Comparison of ENCODE assay signal across 17 cellular contexts in genomic region chr15:67512140-67512539, GRCh38. TPM values are rescaled to one million over a fixed set of nuclear protein-coding genes. Genes with fewer than 3 reads are reported as not detected.
DNase-seq lines count a peak whose midpoint lies in the region; ATAC-seq, FAIRE-seq and TF ChIP-seq lines count a peak whose summit lies in the region.
"Had no signal": no experiment of that assay in that cellular context is flagged by ENCODE, and none has a peak within 500 bp of the region (broad histone marks: within the 10 kb centered on the region; RNA-seq: fewer than 3 reads in every experiment).

No MANE protein-coding gene starts in this region.

- H3K79me2 ChIP-seq in K562 (ENCODE audit: control insufficient read depth, insufficient read depth, low read length): no peaks in the 10 kb centered on the region

- FAIRE-seq in K562 (lab: Jason Lieb, UNC) (no peak), kidney (lab: Jason Lieb, UNC) (no peak)

- no peak for TF ChIP-seq EP300 in K562 (IDR thresholded peaks at IDR 0.05; ENCODE audit: low read length)

- intact Hi-C loops in K562 (cut with micrococcal nuclease): no loop called here
- intact Hi-C loops in kidney (cut with DNase I): no loop called here
- intact Hi-C loops in natural killer cell (cut with micrococcal nuclease): no loop called here

- TF ChIP-seq RAD21 in K562 (CRISPR knock-in tag; conservative IDR thresholded peaks at IDR 0.05 in 1 of 2, IDR thresholded peaks at IDR 0.05 in 1 of 2): no peak

- H3K9ac ChIP-seq in K562 (ENCODE audit: insufficient read depth in 1 of 2, low read depth in 2 of 2, low read length in 2 of 2) (no peak overlapping the region), kidney (ENCODE audit: low read length in 2 of 2) (no peak overlapping the region)

- peaks cover 3 to 10% of the 10 kb centered on the region in 2 experiments; a peak in 2 of 5 replicates for H3K4me1 ChIP-seq in K562 (replicated peaks in 1 of 2; ENCODE audit: control insufficient read depth in 2 of 2, insufficient read depth in 2 of 2, low read length in 2 of 2)
- H3K4me1 ChIP-seq in kidney (ENCODE audit: control insufficient read depth in 1 of 2, insufficient read depth in 1 of 2, low read depth in 1 of 2, low read length in 2 of 2): no peaks in the 10 kb centered on the region

- WGBS in K562 (ENCODE audit: insufficient coverage, low coverage, missing lambda C conversion rate): 5% methylated on average over 3 of the region's 3 CpGs

- no peak overlapping the region for H3K4me3 Mint-ChIP-seq in natural killer cell

- no peaks in the 10 kb centered on the region for H3K9me3 Mint-ChIP-seq in natural killer cell

- no peaks in the 10 kb centered on the region for H3K27me3 ChIP-seq in K562 (ENCODE audit: control insufficient read depth in 2 of 2, insufficient read depth in 2 of 2, low read length in 2 of 2)
- H3K27me3 ChIP-seq: SJCRH30 had no signal

- no peaks in the 10 kb centered on the region for H3K27me3 Mint-ChIP-seq in natural killer cell (ENCODE audit: low read depth in 2 of 2)

- H3K36me3 ChIP-seq in K562 (ENCODE audit: control insufficient read depth, insufficient read depth, low read length) (no peaks in the 10 kb centered on the region), kidney (ENCODE audit: control insufficient read depth in 1 of 2, insufficient read depth in 2 of 2, low read length in 2 of 2) (peaks cover 0 to 4% of the 10 kb centered on the region in 2 donors)
- H3K36me3 ChIP-seq: SJCRH30 had no signal

- H3K27ac Mint-ChIP-seq in natural killer cell: no peak overlapping the region

- no peaks in the 10 kb centered on the region for H3K36me3 Mint-ChIP-seq in natural killer cell

- H3K9me1 ChIP-seq in K562 (ENCODE audit: control insufficient read depth, insufficient read depth, low read length): no peaks in the 10 kb centered on the region

- no peaks in the 10 kb centered on the region for H4K20me1 ChIP-seq in K562 (replicated peaks; ENCODE audit: control insufficient read depth, insufficient read depth, low read length)

- no peak for TF ChIP-seq POLR2A in K562 (conservative IDR thresholded peaks at IDR 0.05)

- H3K4me3 ChIP-seq in K562 (no peak overlapping the region), kidney (ENCODE audit: low read length in 2 of 2) (no peak overlapping the region)
- H3K4me3 ChIP-seq: SJCRH30 had no signal

- peak; percentile 71 for DNase-seq in NCI-H1436 (lab: John Stamatoyannopoulos, UW)
- DNase-seq in NCI-H1436 treated with DMSO at 0.1 percent for 48 hours (lab: John Stamatoyannopoulos, UW): no peak
- peak; percentile 84 for DNase-seq in NCI-H1105 (lab: John Stamatoyannopoulos, UW)
- peak; percentile 15 for DNase-seq in NCI-H345 treated with DMSO at 0.1 percent for 48 hours (lab: John Stamatoyannopoulos, UW; ENCODE audit: unreplicated experiment)
- DNase-seq in K562 (ENCODE audit: extremely low read depth in 1 of 4, low spot score in 3 of 4): no peak
- DNase-seq in kidney: no peak
- DNase-seq in natural killer cell: no peak
- DNase-seq: C1 segment of cervical spinal cord, DMS 273 treated with DMSO at 0.1 percent for 48 hours, GOT3, KG1, NCI-H1930, NCI-H226, SJCRH30, T-helper 9 cell had no signal

- H3K4me2 ChIP-seq in K562 (ENCODE audit: insufficient read depth, low read length): no peak overlapping the region

- no peak overlapping the region for H3K27ac ChIP-seq in K562 (ENCODE audit: extremely low read depth, low read depth, low read length)
- H3K27ac ChIP-seq in kidney (ENCODE audit: low read depth in 2 of 2, low read length in 2 of 2): no peak overlapping the region
- H3K27ac ChIP-seq: RWPE1, SJCRH30 had no signal

- in situ Hi-C loops in K562 (cut with MboI): no loop called here

- H3K4me1 Mint-ChIP-seq in natural killer cell: no peaks in the 10 kb centered on the region

- no peak overlapping the region for H2AFZ ChIP-seq in K562 (ENCODE audit: low read depth, low read length)

- TF ChIP-seq CTCF in K562 (IDR thresholded peaks at IDR 0.05 in 2 of 3, conservative IDR thresholded peaks at IDR 0.05 in 1 of 3; ENCODE audit: insufficient read depth in 2 of 3, low read depth in 1 of 3, low read length in 3 of 3) (no peak), kidney (IDR thresholded peaks at IDR 0.05; ENCODE audit: borderline replicate concordance, extremely low read depth, insufficient read depth) (no peak), natural killer cell (IDR thresholded peaks at IDR 0.05) (no peak)

- POLR2A ChIA-PET in K562 (lab: Yijun Ruan, JAX): interaction anchor here (1.0 kb wide), 1 partner anchor 9 kb away, joined by 3 read pairs; no protein-coding TSS in a partner anchor

- no TSS peak for BruUV-seq in K562 (replicated peaks; lab: Mats Ljungman, UMichigan)

- no peaks in the 10 kb centered on the region for H3K9me3 ChIP-seq in K562 (replicated peaks; ENCODE audit: control insufficient read depth, insufficient read depth, low read depth, low read length)
- no peaks in the 10 kb centered on the region for H3K9me3 ChIP-seq in kidney (ENCODE audit: control insufficient read depth in 1 of 2, low read length in 2 of 2)
- H3K9me3 ChIP-seq: SJCRH30 had no signal

- ATAC-seq in K562 (no peak), GM21528 (IDR thresholded peaks at IDR 0.05; ENCODE audit: low FRiP score, unreplicated experiment) (no peak), natural killer cell (no peak)

- CTCF ChIA-PET in K562 (lab: Yijun Ruan, JAX; ENCODE audit: low intra/inter-chr PET ratio): no interaction called here

TF ChIP-seq in K562, 482 proteins besides CTCF, POLR2A, EP300 and RAD21:
- no peak for TF ChIP-seq JUNB (CRISPR knock-in tag; conservative IDR thresholded peaks at IDR 0.05)
- TF ChIP-seq, protein P1, sequence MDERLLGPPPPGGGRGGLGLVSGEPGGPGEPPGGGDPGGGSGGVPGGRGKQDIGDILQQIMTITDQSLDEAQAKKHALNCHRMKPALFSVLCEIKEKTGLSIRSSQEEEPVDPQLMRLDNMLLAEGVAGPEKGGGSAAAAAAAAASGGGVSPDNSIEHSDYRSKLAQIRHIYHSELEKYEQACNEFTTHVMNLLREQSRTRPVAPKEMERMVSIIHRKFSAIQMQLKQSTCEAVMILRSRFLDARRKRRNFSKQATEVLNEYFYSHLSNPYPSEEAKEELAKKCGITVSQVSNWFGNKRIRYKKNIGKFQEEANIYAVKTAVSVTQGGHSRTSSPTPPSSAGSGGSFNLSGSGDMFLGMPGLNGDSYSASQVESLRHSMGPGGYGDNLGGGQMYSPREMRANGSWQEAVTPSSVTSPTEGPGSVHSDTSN (CRISPR knock-in tag; IDR thresholded peaks at IDR 0.05; ENCODE audit: low read depth): no peak
- TF ChIP-seq, protein P1 (tag; conservative IDR thresholded peaks at IDR 0.05; ENCODE audit: low read depth): peak; percentile 39; the same call in 1 of the 2 replicates

RNA-seq across cellular contexts. Expression of gene C15orf61, which starts 8.8 kb away (rescaled TPM):
- total RNA-seq in K562 (2011; cell fraction: chromatin; rRNA removed; ENCODE audit: low replicate concordance): 8.6 and 14.3 TPM in 2 replicates
- total RNA-seq in K562 (2011; cell fraction: nucleolus; rRNA removed): 7.0 and 8.2 TPM in 2 replicates
- total RNA-seq in K562 (2011; cell fraction: nucleoplasm; rRNA removed): 12.8 and 14.5 TPM in 2 replicates
- total RNA-seq in K562 (2014; rRNA removed) (8.7 and 10.7 TPM in 2 replicates), K562 (2014; rRNA removed; fragmentation: Illumina TruSeq; extraction: Trizol) (3.3 and 3.7 TPM in 2 replicates), K562 (2015; rRNA removed; fragmentation: Illumina TruSeq; extraction: Trizol) (4.0 and 5.7 TPM in 2 replicates), K562 (2021) (10.4 and 12.9 TPM in 2 replicates), kidney (5.5 TPM), natural killer cell (10 to 100 TPM in 2 of 3 donors, 1 to 10 TPM in 1; 8.7 to 16.4 (median 12.6) TPM)
- polyA plus RNA-seq in K562 (2011; rRNA removed) (3.3 and 4.3 TPM in 2 replicates), K562 (2014; fragmentation: Illumina TruSeq; extraction: Trizol) (1.6 and 1.9 TPM in 2 replicates), K562 (2014; fragmentation: Nextera tagmentation; extraction: Ambion mirVana) (1 to 10 TPM; 1.8 to 2.7 TPM), K562 (2014; rRNA removed) (7.6 and 10.5 TPM in 2 replicates), kidney (ENCODE audit: insufficient read depth, low read depth, low replicate concordance) (8.7 TPM)
- 4.1 and 8.9 TPM in 2 replicates for polyA plus RNA-seq in K562 (2011; cell fraction: cytosol; rRNA removed)
- 7.1 and 8.8 TPM in 2 replicates for polyA plus RNA-seq in K562 (2011; cell fraction: nucleus; rRNA removed)
- polyA plus RNA-seq in K562 (2012): 5.1 and 5.6 TPM in 2 replicates
- polyA minus RNA-seq in K562 (2011; rRNA and poly(A)+ RNA removed): 3.5 and 7.9 TPM in 2 replicates
- 1.5 and 3.6 TPM in 2 replicates for polyA minus RNA-seq in K562 (2011; cell fraction: cytosol; rRNA and poly(A)+ RNA removed)
- polyA minus RNA-seq in K562 (2011; cell fraction: nucleus; rRNA and poly(A)+ RNA removed): 16.2 and 35.0 TPM in 2 replicates

RNA-seq across cellular contexts. Expression of gene MAP2K5, which starts 30.4 kb away (rescaled TPM):
- total RNA-seq in K562 (2011; cell fraction: chromatin; rRNA removed; ENCODE audit: low replicate concordance): 36.3 and 45.3 TPM in 2 replicates
- 14.8 and 15.3 TPM in 2 replicates for total RNA-seq in K562 (2011; cell fraction: nucleolus; rRNA removed)
- total RNA-seq in K562 (2011; cell fraction: nucleoplasm; rRNA removed): 30.1 and 40.2 TPM in 2 replicates
- total RNA-seq in K562 (2014; rRNA removed) (7.3 and 7.4 TPM in 2 replicates), K562 (2014; rRNA removed; fragmentation: Illumina TruSeq; extraction: Trizol) (6.7 and 8.3 TPM in 2 replicates), K562 (2015; rRNA removed; fragmentation: Illumina TruSeq; extraction: Trizol) (7.5 and 8.3 TPM in 2 replicates), K562 (2021) (16.5 and 17.6 TPM in 2 replicates), kidney (18.6 TPM), natural killer cell (10 to 100 TPM; 25.6 to 32.6 (median 29.2) TPM)
- polyA plus RNA-seq in K562 (2011; rRNA removed) (3.9 and 5.0 TPM in 2 replicates), K562 (2014; fragmentation: Illumina TruSeq; extraction: Trizol) (13.9 and 14.3 TPM in 2 replicates), K562 (2014; fragmentation: Nextera tagmentation; extraction: Ambion mirVana) (1 to 10 TPM in 1 of 2 experiments, under 1 TPM in 1; 0.41 to 1.6 TPM), K562 (2014; rRNA removed) (5.3 and 8.0 TPM in 2 replicates), kidney (ENCODE audit: insufficient read depth, low read depth, low replicate concordance) (14.1 TPM)
- 2.7 and 3.3 TPM in 2 replicates for polyA plus RNA-seq in K562 (2011; cell fraction: cytosol; rRNA removed)
- 14.3 and 14.7 TPM in 2 replicates for polyA plus RNA-seq in K562 (2011; cell fraction: nucleus; rRNA removed)
- polyA plus RNA-seq in K562 (2012): 15.5 and 32.5 TPM in 2 replicates
- polyA minus RNA-seq in K562 (2011; rRNA and poly(A)+ RNA removed): 8.8 and 10.8 TPM in 2 replicates
- polyA minus RNA-seq in K562 (2011; cell fraction: cytosol; rRNA and poly(A)+ RNA removed): 12.1 and 12.4 TPM in 2 replicates
- 17.4 and 22.1 TPM in 2 replicates for polyA minus RNA-seq in K562 (2011; cell fraction: nucleus; rRNA and poly(A)+ RNA removed)

Comparison
In these comparisons a context has a peak if more than half of its experiments do, and no peak if none do; other contexts are left out.
1. DNase-seq: peak in NCI-H1436 (single experiment), NCI-H1105 (single experiment) and NCI-H345 treated with DMSO at 0.1 percent for 48 hours (single experiment); none in NCI-H1436 treated with DMSO at 0.1 percent for 48 hours (single experiment), K562 (0 of 4), kidney (single experiment) and natural killer cell (single experiment).